Comparison of ENCODE assay signal across 16 cellular contexts in the genomic region with DNA sequence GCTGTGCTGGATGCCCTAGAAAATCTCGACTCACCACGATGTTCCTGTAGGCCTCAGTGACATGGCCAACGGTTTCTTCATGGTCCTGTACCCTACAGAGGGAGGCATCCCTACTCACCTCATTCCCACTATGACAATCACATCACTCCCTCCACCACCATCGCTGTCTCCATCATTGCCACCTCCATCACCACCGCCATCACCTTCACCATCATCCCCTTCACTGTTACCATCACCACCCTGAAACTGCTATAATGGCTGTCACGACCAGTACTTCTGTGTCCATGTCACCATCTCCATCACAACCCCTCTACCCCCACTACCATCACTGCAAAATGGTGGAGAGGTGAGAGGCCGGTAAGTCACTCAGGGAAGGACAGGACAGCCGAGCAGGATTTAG. TPM values are rescaled to one million over a fixed set of nuclear protein-coding genes. Genes with fewer than 3 reads are reported as not detected.
DNase-seq lines count a peak whose midpoint lies in the region; ATAC-seq, FAIRE-seq and TF ChIP-seq lines count a peak whose summit lies in the region.
"Had no signal": no experiment of that assay in that cellular context is flagged by ENCODE, and none has a peak within 500 bp of the region (broad histone marks: within the 10 kb centered on the region; RNA-seq: fewer than 3 reads in every experiment).

No MANE protein-coding gene starts in this region.

- no peak overlapping the region for H2AFZ ChIP-seq in astrocyte (ENCODE audit: low read depth, low read length)

- intact Hi-C loops in right cardiac atrium (cut with DNase I) (no loop called here), gastrocnemius medialis (cut with DNase I; ENCODE audit: low total_unique reads) (no loop called here)

- H3K4me1 Mint-ChIP-seq in astrocyte (ENCODE audit: low read depth, unreplicated experiment): peaks cover 7% of the 10 kb centered on the region
- peaks cover 8% of the 10 kb centered on the region for H3K4me1 Mint-ChIP-seq in T-helper 17 cell

- H3K9ac ChIP-seq in BLaER1 treated with 17β-estradiol and CSF1 and Interleukin-3, amounts not matched to agents 10 nM and 100 nM: no peak overlapping the region
- no peak overlapping the region for H3K9ac ChIP-seq in astrocyte (ENCODE audit: low read length)

- TF ChIP-seq CTCF in astrocyte (IDR thresholded peaks at IDR 0.05; ENCODE audit: insufficient read depth, low read depth, low read length) (no peak), gastrocnemius medialis (IDR thresholded peaks at IDR 0.05 in 4 of 5, conservative IDR thresholded peaks at IDR 0.05 in 1 of 5) (no peak), WERI-Rb-1 (IDR thresholded peaks at IDR 0.05; ENCODE audit: low read depth, low read length) (no peak)

- WGBS in right cardiac atrium: 88% methylated on average over 8 of the region's 8 CpGs

- peak overlapping the region in 5 of 11 experiments; percentile 13 to 35 (median 27); a peak in 5 of 22 replicates for H3K27ac ChIP-seq in BLaER1 treated with 17β-estradiol and CSF1 and Interleukin-3, amounts not matched to agents 10 nM and 100 nM
- no peak overlapping the region for H3K27ac ChIP-seq in astrocyte (ENCODE audit: low read depth, low read length)
- H3K27ac ChIP-seq in right cardiac atrium (ENCODE audit: low read length): peak overlapping the region; percentile 54
- peak overlapping the region; percentile 49 to 75 (median 63) for H3K27ac ChIP-seq in gastrocnemius medialis
- no peak overlapping the region for H3K27ac ChIP-seq in WERI-Rb-1

- peaks cover 27 to 51% (median 36%) of the 10 kb centered on the region in 10 experiments for H3K4me1 ChIP-seq in BLaER1 treated with 17β-estradiol and CSF1 and Interleukin-3, amounts not matched to agents 10 nM and 100 nM
- H3K4me1 ChIP-seq in astrocyte (ENCODE audit: insufficient read depth, low read length) (peaks cover 7% of the 10 kb centered on the region), right cardiac atrium (ENCODE audit: control insufficient read depth, insufficient read depth, low read length) (peaks cover 21% of the 10 kb centered on the region), gastrocnemius medialis (peaks cover 7 to 21% of the 10 kb centered on the region in 2 donors)
- H3K4me1 ChIP-seq: HAP-1 had no signal

- H3K27me3 Mint-ChIP-seq in astrocyte (ENCODE audit: low read depth, unreplicated experiment): peaks cover 57% of the 10 kb centered on the region
- peaks cover 29% of the 10 kb centered on the region for H3K27me3 Mint-ChIP-seq in T-helper 17 cell
- H3K27me3 Mint-ChIP-seq: CD4-positive, CD25-positive, alpha-beta regulatory T cell had no signal

- no peaks in the 10 kb centered on the region for H4K20me1 ChIP-seq in BLaER1 treated with 17β-estradiol and CSF1 and Interleukin-3, amounts not matched to agents 10 nM and 100 nM
- no peaks in the 10 kb centered on the region for H4K20me1 ChIP-seq in astrocyte (ENCODE audit: insufficient read depth, low read length)

- no peak for DNase-seq in astrocyte (ENCODE audit: low read depth)
- DNase-seq in right cardiac atrium: no peak
- DNase-seq in gastrocnemius medialis: no peak
- DNase-seq in WERI-Rb-1: no peak
- no peak for DNase-seq in NCI-H1694 (lab: John Stamatoyannopoulos, UW)
- DNase-seq in T-helper 17 cell: no peak
- DNase-seq: CD4-positive, CD25-positive, alpha-beta regulatory T cell; MV-4-11; NCI-H1417; NCI-H2029; NCI-H2171; NCI-H446 treated with DMSO at 0.1 percent for 48 hours; NK-92 treated with Interleukin-12 subunit alpha and Interleukin-12 subunit beta, amount 100 ng/mL, for 24 hours had no signal

- H3K27ac Mint-ChIP-seq in astrocyte (ENCODE audit: unreplicated experiment): peak overlapping the region; percentile 16
- no peak overlapping the region for H3K27ac Mint-ChIP-seq in T-helper 17 cell
- H3K27ac Mint-ChIP-seq: CD4-positive, CD25-positive, alpha-beta regulatory T cell had no signal

- in situ Hi-C loops in gastrocnemius medialis (cut with MboI; ENCODE audit: low sequenced_read_pairs in 4 of 4): no loop called here

- H3K4me3 Mint-ChIP-seq in astrocyte (ENCODE audit: unreplicated experiment): no peak overlapping the region
- no peak overlapping the region for H3K4me3 Mint-ChIP-seq in T-helper 17 cell
- H3K4me3 Mint-ChIP-seq: CD4-positive, CD25-positive, alpha-beta regulatory T cell had no signal

- H3K9me3 ChIP-seq in BLaER1 treated with 17β-estradiol and CSF1 and Interleukin-3, amounts not matched to agents 10 nM and 100 nM (replicated peaks in 1 of 11): no peaks in the 10 kb centered on the region
- H3K9me3 ChIP-seq in astrocyte (ENCODE audit: insufficient read depth, low read depth, low read length): no peaks in the 10 kb centered on the region
- no peaks in the 10 kb centered on the region for H3K9me3 ChIP-seq in right cardiac atrium (ENCODE audit: control insufficient read depth, low read length)
- no peaks in the 10 kb centered on the region for H3K9me3 ChIP-seq in gastrocnemius medialis
- no peaks in the 10 kb centered on the region for H3K9me3 ChIP-seq in WERI-Rb-1 (ENCODE audit: severe bottlenecking)
- no peaks in the 10 kb centered on the region for H3K9me3 ChIP-seq in T-helper 17 cell (ENCODE audit: control insufficient read depth, low read length, poor library complexity, severe bottlenecking)
- H3K9me3 ChIP-seq: HAP-1 had no signal

- H3K36me3 ChIP-seq in BLaER1 treated with 17β-estradiol and CSF1 and Interleukin-3, amounts not matched to agents 10 nM and 100 nM: no peaks in the 10 kb centered on the region
- H3K36me3 ChIP-seq in astrocyte (ENCODE audit: insufficient read depth, low read length) (no peaks in the 10 kb centered on the region), gastrocnemius medialis (no peaks in the 10 kb centered on the region), WERI-Rb-1 (no peaks in the 10 kb centered on the region)
- H3K36me3 ChIP-seq: HAP-1 had no signal

- H3K4me3 ChIP-seq in BLaER1 treated with 17β-estradiol and CSF1 and Interleukin-3, amounts not matched to agents 10 nM and 100 nM: no peak overlapping the region
- no peak overlapping the region for H3K4me3 ChIP-seq in astrocyte (ENCODE audit: insufficient read depth, low read depth, low read length)
- no peak overlapping the region for H3K4me3 ChIP-seq in right cardiac atrium (ENCODE audit: low read length)
- H3K4me3 ChIP-seq in gastrocnemius medialis: no peak overlapping the region
- no peak overlapping the region for H3K4me3 ChIP-seq in WERI-Rb-1 (ENCODE audit: low read depth, low read length)
- H3K4me3 ChIP-seq: HAP-1 had no signal

- H3K27me3 ChIP-seq in BLaER1 treated with 17β-estradiol and CSF1 and Interleukin-3, amounts not matched to agents 10 nM and 100 nM: no peaks in the 10 kb centered on the region
- H3K27me3 ChIP-seq in astrocyte (ENCODE audit: insufficient read depth, low read length) (peaks cover 34% of the 10 kb centered on the region), right cardiac atrium (ENCODE audit: control insufficient read depth, insufficient read depth) (no peaks in the 10 kb centered on the region), gastrocnemius medialis (no peaks in the 10 kb centered on the region), WERI-Rb-1 (ENCODE audit: insufficient read depth, low read depth, severe bottlenecking) (peaks cover 2% of the 10 kb centered on the region)

- H3K9me3 Mint-ChIP-seq in astrocyte (ENCODE audit: unreplicated experiment): peaks cover 2% of the 10 kb centered on the region
- H3K9me3 Mint-ChIP-seq: CD4-positive, CD25-positive, alpha-beta regulatory T cell had no signal

- H3K4me2 ChIP-seq in BLaER1 treated with 17β-estradiol and CSF1 and Interleukin-3, amounts not matched to agents 10 nM and 100 nM: peak overlapping the region; percentile 18 to 61 (median 46); a peak in 16 of 22 replicates
- H3K4me2 ChIP-seq in astrocyte (ENCODE audit: low read length): no peak overlapping the region

- ATAC-seq in right cardiac atrium: no peak
- ATAC-seq in gastrocnemius medialis: no peak
- ATAC-seq in HG03460 (IDR thresholded peaks at IDR 0.05; ENCODE audit: unreplicated experiment): no peak
- ATAC-seq in T-helper 17 cell: no peak

- no peak for TF ChIP-seq POLR2A in gastrocnemius medialis (IDR thresholded peaks at IDR 0.05)

- H3K36me3 Mint-ChIP-seq in astrocyte (ENCODE audit: low read depth, unreplicated experiment) (no peaks in the 10 kb centered on the region), T-helper 17 cell (ENCODE audit: low read depth) (no peaks in the 10 kb centered on the region)
- H3K36me3 Mint-ChIP-seq: CD4-positive, CD25-positive, alpha-beta regulatory T cell had no signal

- H3K79me2 ChIP-seq in astrocyte (ENCODE audit: insufficient read depth, low read length): no peaks in the 10 kb centered on the region

- no peak for FAIRE-seq in astrocyte (lab: Jason Lieb, UNC)

RNA-seq across cellular contexts. Expression of a gene that starts 29.8 kb away (rescaled TPM):
- total RNA-seq in astrocyte: 33.5 and 38.3 TPM in 2 replicates
- 10 to 100 TPM; 33.1 to 39.0 (median 34.9) TPM for total RNA-seq in right cardiac atrium
- polyA plus RNA-seq in right cardiac atrium: 58.0 TPM
- total RNA-seq in gastrocnemius medialis: 100 to 1,000 TPM; 161 to 171 (median 168) TPM
- total RNA-seq in T-helper 17 cell: 10 to 100 TPM; 24.2 to 29.8 TPM

RNA-seq across cellular contexts. Expression of a gene that starts 52.6 kb away (rescaled TPM):
- total RNA-seq in astrocyte (144 and 154 TPM in 2 replicates), right cardiac atrium (100 to 1,000 TPM; 163 to 296 (median 219) TPM), gastrocnemius medialis (100 to 1,000 TPM in 3 of 4 donors, 10 to 100 TPM in 1; 66.4 to 195 (median 149) TPM), T-helper 17 cell (1 to 10 TPM; 5.6 to 6.3 TPM)
- 246 TPM for polyA plus RNA-seq in right cardiac atrium

Comparison
In these comparisons a context has a peak if more than half of its experiments do, and no peak if none do; other contexts are left out.
1. H3K27ac ChIP-seq: peak in right cardiac atrium (single experiment) and gastrocnemius medialis (4 of 4); none in astrocyte (single experiment) and WERI-Rb-1 (single experiment).
2. RNA of a gene that starts 52.6 kb away (total RNA-seq): 163 to 296 TPM in right cardiac atrium, 66.4 to 195 TPM in gastrocnemius medialis and 144 to 154 TPM in astrocyte; 5.6 to 6.3 TPM in T-helper 17 cell; every median in the first group is over 4 times any median in the second.